Comparison of ENCODE assay signal across 14 cellular contexts in the genomic region with DNA sequence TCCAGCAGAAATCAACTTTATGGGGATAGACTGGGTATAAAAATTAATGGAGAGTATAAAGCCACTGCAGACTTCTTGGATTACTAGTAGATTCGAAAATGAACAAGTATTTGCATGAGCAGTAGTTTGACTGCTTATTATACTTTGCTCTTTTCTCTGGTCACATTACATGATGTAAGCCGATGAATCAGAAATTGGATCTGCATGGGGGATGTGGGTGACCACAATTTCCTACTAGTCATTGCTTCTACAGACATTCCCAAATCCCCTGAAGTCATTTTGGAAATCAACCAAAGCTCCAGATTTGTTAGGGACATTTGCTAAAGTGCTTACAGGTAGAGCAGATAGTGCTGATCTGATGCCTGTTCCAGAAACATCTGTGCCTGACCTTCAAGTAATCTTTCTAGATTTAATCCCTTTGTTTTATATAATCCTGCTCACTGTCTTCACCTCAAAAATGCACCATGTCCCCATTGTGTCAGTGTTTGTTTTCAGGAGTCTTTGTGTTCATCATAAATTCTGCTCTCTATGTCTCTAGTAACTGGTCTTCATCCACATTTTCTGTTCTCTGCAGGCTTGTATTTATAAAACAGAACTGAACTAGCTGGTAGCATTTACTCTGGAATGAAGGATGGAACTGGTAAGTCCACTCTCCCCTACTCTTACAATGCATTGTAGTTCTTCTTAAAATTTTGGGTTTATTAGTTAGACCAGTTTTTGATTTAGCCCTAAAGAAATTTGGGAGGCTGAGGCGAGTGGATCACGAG.
A peak's percentile ranks its signal among the peaks of the same experiment; 100 is the strongest.
DNase-seq lines count a peak whose midpoint lies in the region; ATAC-seq, FAIRE-seq and TF ChIP-seq lines count a peak whose summit lies in the region.
"Had no signal": no experiment of that assay in that cellular context is flagged by ENCODE, and none has a peak within 500 bp of the region (broad histone marks: within the 10 kb centered on the region; RNA-seq: fewer than 3 reads in every experiment).

No MANE protein-coding gene starts in this region.

- H3K9me3 Mint-ChIP-seq in endodermal cell: no peaks in the 10 kb centered on the region

- H3K9ac ChIP-seq in endodermal cell (ENCODE audit: extremely low read depth, low read length, poor library complexity, severe bottlenecking): no peak overlapping the region

- H3K27ac ChIP-seq in endodermal cell (ENCODE audit: low read depth, low read length) (no peak overlapping the region), lower lobe of right lung (no peak overlapping the region), transverse colon (no peak overlapping the region)
- H3K27ac ChIP-seq: hepatocyte, tibial artery had no signal

- intact Hi-C loops in lower lobe of right lung (cut with DNase I) (no loop called here), transverse colon (cut with DNase I; ENCODE audit: low total_unique reads) (no loop called here)

- no peaks in the 10 kb centered on the region for H3K27me3 Mint-ChIP-seq in endodermal cell (ENCODE audit: insufficient read depth)

- DNase-seq in EH (ENCODE audit: low read depth) (peak; percentile 95), RCC 7860 (ENCODE audit: low spot score) (peak; percentile 77), endodermal cell (no peak), non-pigmented ciliary epithelial cell (ENCODE audit: low read depth) (peak; percentile 94), lower lobe of right lung (no peak), transverse colon (no peak), GDM1 (lab: John Stamatoyannopoulos, UW) (no peak)
- DNase-seq: activated T-cell treated with anti-CD3 and anti-CD28 coated beads for 4 hours; central memory CD4-positive, alpha-beta T cell; mesendoderm; NCI-H1694; tibial artery had no signal

- FAIRE-seq in RCC 7860 (lab: Jason Lieb, UNC): peak; percentile 87

- H3K4me1 ChIP-seq in endodermal cell (ENCODE audit: control insufficient read depth, insufficient read depth, low read length) (no peaks in the 10 kb centered on the region), lower lobe of right lung (no peaks in the 10 kb centered on the region), transverse colon (no peaks in the 10 kb centered on the region)
- H3K4me1 ChIP-seq: tibial artery had no signal

- TF ChIP-seq EP300 in transverse colon (IDR thresholded peaks at IDR 0.05; ENCODE audit: low read depth): no peak

- H3K4me3 ChIP-seq in endodermal cell (ENCODE audit: low read length) (no peak overlapping the region), lower lobe of right lung (no peak overlapping the region), transverse colon (no peak overlapping the region)
- H3K4me3 ChIP-seq: hepatocyte, tibial artery had no signal

- peaks cover 19% of the 10 kb centered on the region for H3K4me1 Mint-ChIP-seq in endodermal cell

- no peak for ATAC-seq in HG03097 (IDR thresholded peaks at IDR 0.05; ENCODE audit: low FRiP score, unreplicated experiment)
- no peak for ATAC-seq in lower lobe of right lung

- H3K27me3 ChIP-seq in endodermal cell (ENCODE audit: control insufficient read depth, insufficient read depth, low read length, poor library complexity, severe bottlenecking) (no peaks in the 10 kb centered on the region), lower lobe of right lung (ENCODE audit: low read depth) (no peaks in the 10 kb centered on the region), transverse colon (no peaks in the 10 kb centered on the region)
- H3K27me3 ChIP-seq: hepatocyte, tibial artery had no signal

- TF ChIP-seq CTCF in endodermal cell (conservative IDR thresholded peaks at IDR 0.05) (no peak), lower lobe of right lung (IDR thresholded peaks at IDR 0.05) (no peak), transverse colon (IDR thresholded peaks at IDR 0.05) (no peak)

- no peaks in the 10 kb centered on the region for H3K36me3 Mint-ChIP-seq in endodermal cell (ENCODE audit: low read depth)

- WGBS in endodermal cell (ENCODE audit: insufficient coverage in 1 of 2, insufficient read length in 1 of 2), 2 experiments: 86 to 97% methylated on average over 3 to 4 of the region's 4 CpGs
- WGBS in transverse colon (ENCODE audit: low coverage in 1 of 2), 2 donors: 65 to 72% methylated on average over 4 of the region's 4 CpGs

- no peaks in the 10 kb centered on the region for H3K36me3 ChIP-seq in endodermal cell (ENCODE audit: control insufficient read depth, insufficient read depth, low read length)
- H3K36me3 ChIP-seq in lower lobe of right lung: no peaks in the 10 kb centered on the region
- H3K36me3 ChIP-seq in transverse colon: no peaks in the 10 kb centered on the region
- H3K36me3 ChIP-seq: tibial artery had no signal

- H3K9me3 ChIP-seq in endodermal cell (ENCODE audit: control insufficient read depth, low read length) (no peaks in the 10 kb centered on the region), lower lobe of right lung (no peaks in the 10 kb centered on the region), transverse colon (no peaks in the 10 kb centered on the region)
- H3K9me3 ChIP-seq: tibial artery had no signal

- TF ChIP-seq POLR2A in transverse colon (IDR thresholded peaks at IDR 0.05): no peak

- in situ Hi-C loops in transverse colon (cut with MboI; ENCODE audit: low pct_ligation_motif_present in 1 of 4, low pct_unique_long_range_greater_than_20kb in 1 of 4, low sequenced_read_pairs in 3 of 4): no loop called here

- H3K4me3 Mint-ChIP-seq in endodermal cell: no peak overlapping the region

- H3K27ac Mint-ChIP-seq in endodermal cell: peak overlapping the region; percentile 3

Comparison
In these comparisons a context has a peak if more than half of its experiments do, and no peak if none do; other contexts are left out.
1. DNase-seq: peak in EH (single experiment), RCC 7860 (single experiment) and non-pigmented ciliary epithelial cell (single experiment); none in endodermal cell (single experiment), lower lobe of right lung (single experiment), transverse colon (single experiment) and GDM1 (single experiment).